8 cellular contexts compared by ENCODE assay signal in genomic region chr9:137077010-137077747, GRCh38. TPM values are rescaled to one million over a fixed set of nuclear protein-coding genes. Genes with fewer than 3 reads are reported as not detected.
A peak's percentile ranks its signal among the peaks of the same experiment; 100 is the strongest.
DNase-seq lines count a peak whose midpoint lies in the region; ATAC-seq, FAIRE-seq and TF ChIP-seq lines count a peak whose summit lies in the region.

UAP1L1 (plus strand) TSS chr9:137077517; CDS start chr9:137077533, 16 bp downstream.

- ATAC-seq in A549 (peak; percentile 62 to 67), HG03460 (IDR thresholded peaks at IDR 0.05; ENCODE audit: unreplicated experiment) (peak; percentile 55)

- peaks cover 80% of the 10 kb centered on the region for H3K27me3 Mint-ChIP-seq in brain

- peaks cover 11% of the 10 kb centered on the region for H3K4me1 ChIP-seq in A549
- H3K4me1 ChIP-seq in iPS-15b (ENCODE audit: control insufficient read depth, insufficient read depth, low read length): peaks cover 6% of the 10 kb centered on the region
- H3K4me1 ChIP-seq in sigmoid colon: peaks cover 0 to 29% (median 26%) of the 10 kb centered on the region in 4 donors

- H3K9me3 ChIP-seq in A549 (no peaks in the 10 kb centered on the region), iPS-15b (ENCODE audit: control insufficient read depth, insufficient read depth, low read length) (no peaks in the 10 kb centered on the region), sigmoid colon (no peaks in the 10 kb centered on the region)

- FAIRE-seq in A549 (lab: Jason Lieb, UNC) (no peak), GM18507 (lab: Jason Lieb, UNC) (peak; percentile 64)

- H3K4me3 Mint-ChIP-seq in brain: peak within 1 kb of the TSS; percentile 71 to 78 (median 76)

- H3K27me3 ChIP-seq in iPS-15b (ENCODE audit: control insufficient read depth, insufficient read depth, low read length) (peaks cover 19% of the 10 kb centered on the region), sigmoid colon (peaks cover 20 to 64% (median 33%) of the 10 kb centered on the region in 3 donors)

- H3K36me3 Mint-ChIP-seq in brain: peaks cover 6% of the 10 kb centered on the region

- H3K36me3 ChIP-seq in iPS-15b (ENCODE audit: control insufficient read depth, insufficient read depth, low read length): peaks cover 18% of the 10 kb centered on the region
- peaks cover 0 to 32% (median 0%) of the 10 kb centered on the region in 4 donors for H3K36me3 ChIP-seq in sigmoid colon

- H3K4me3 ChIP-seq in A549: peak within 1 kb of the TSS; percentile 66
- peak within 1 kb of the TSS; percentile 62 for H3K4me3 ChIP-seq in iPS-15b (ENCODE audit: low read depth, low read length)
- peak within 1 kb of the TSS; percentile 45 to 64 (median 58) for H3K4me3 ChIP-seq in sigmoid colon

- TF ChIP-seq EP300 in A549 (IDR thresholded peaks at IDR 0.05) (no peak), sigmoid colon (IDR thresholded peaks at IDR 0.05) (no peak)

- POLR2A ChIA-PET in A549 (lab: Yijun Ruan, JAX): interaction anchor here (1.1 kb wide), 1 partner anchor 9 kb away, joined by 4 read pairs; the partner anchor contains the start of gene MAN1B1

- peak within 1 kb of the TSS; percentile 95 for H3K4me2 ChIP-seq in A549

- TF ChIP-seq RAD21 in A549 (conservative IDR thresholded peaks at IDR 0.05 in 1 of 2, IDR thresholded peaks at IDR 0.05 in 1 of 2): no peak

- TF ChIP-seq CTCF in A549 (IDR thresholded peaks at IDR 0.05) (no peak), brain (conservative IDR thresholded peaks at IDR 0.05) (no peak), sigmoid colon (IDR thresholded peaks at IDR 0.05) (no peak)

- H3K27ac ChIP-seq in A549 (peak within 1 kb of the TSS; percentile 72 to 92), sigmoid colon (peak within 1 kb of the TSS; percentile 35 to 67 (median 38))

- CTCF ChIA-PET in A549 (lab: Yijun Ruan, JAX): interaction anchor here (1.2 to 24.0 kb wide), 7 partner anchors 9 to 159 kb away, joined by 3 to 321 read pairs (median 7); partner anchors contain the start of genes ABCA2, MAN1B1, NPDC1 and SAPCD2

- peaks cover 0 to 6% (median 2%) of the 10 kb centered on the region in 5 experiments for H3K9me3 Mint-ChIP-seq in brain

- TF ChIP-seq POLR2A in A549 (IDR thresholded peaks at IDR 0.05; ENCODE audit: low read length) (no peak), sigmoid colon (IDR thresholded peaks at IDR 0.05) (no peak)

- H3K9ac ChIP-seq in iPS-15b (ENCODE audit: low read depth, low read length): no peak within 1 kb of the TSS

- H3K4me1 Mint-ChIP-seq in brain: no peaks in the 10 kb centered on the region

- WGBS in A549 (ENCODE audit: missing lambda C conversion rate): 27% methylated on average over 20 of the region's 87 CpGs
- WGBS in sigmoid colon, 2 donors: 1 to 2% methylated on average over 86 to 87 of the region's 87 CpGs

- H3K27ac Mint-ChIP-seq in brain: no peak within 1 kb of the TSS

- DNase-seq in A549 (ENCODE audit: low read depth in 1 of 2, low spot score in 1 of 2) (peak in 1 of 2 experiments; percentile 44), GM18507 (ENCODE audit: extremely low spot score, insufficient read length, low read depth) (no peak), T-helper 1 cell (peak in 4 of 5 donors; percentile 48 to 68 (median 54)), sigmoid colon (peak; percentile 91), dedifferentiated amniotic fluid mesenchymal stem cell (ENCODE audit: extremely low spot score) (no peak)

- intact Hi-C loops in sigmoid colon (cut with DNase I): no loop called here

TF ChIP-seq in A549, 52 proteins besides CTCF, POLR2A, EP300 and RAD21:
- TF ChIP-seq CHD4 (IDR thresholded peaks at IDR 0.05; ENCODE audit: borderline replicate concordance) (no peak), BHLHE40 (IDR thresholded peaks at IDR 0.05; ENCODE audit: low read depth, low read length) (0 out of 2 replicates have a peak, but pooled peaks have one; percentile 33), HMGXB4 (CRISPR knock-in tag; IDR thresholded peaks at IDR 0.05; ENCODE audit: borderline replicate concordance) (no peak), HES2 (IDR thresholded peaks at IDR 0.05) (no peak), MAFK (IDR thresholded peaks at IDR 0.05; ENCODE audit: partially characterized antibody) (no peak), RFX5 (IDR thresholded peaks at IDR 0.05) (no peak), RNF2 (IDR thresholded peaks at IDR 0.05; ENCODE audit: borderline replicate concordance, low read depth) (no peak), BCL3 (IDR thresholded peaks at IDR 0.05) (0 out of 3 replicates have a peak, but pooled peaks have one; percentile 21), ZFP36 (IDR thresholded peaks at IDR 0.05; ENCODE audit: borderline replicate concordance, partially characterized antibody) (no peak), JUN (IDR thresholded peaks at IDR 0.05) (no peak; a peak in 1 of 5 replicates)
- TF ChIP-seq, protein P1, sequence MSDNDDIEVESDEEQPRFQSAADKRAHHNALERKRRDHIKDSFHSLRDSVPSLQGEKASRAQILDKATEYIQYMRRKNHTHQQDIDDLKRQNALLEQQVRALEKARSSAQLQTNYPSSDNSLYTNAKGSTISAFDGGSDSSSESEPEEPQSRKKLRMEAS (IDR thresholded peaks at IDR 0.05): 0 out of 2 replicates have a peak, but pooled peaks have one; percentile 12
TF ChIP-seq in A549: peak in this region for 3.

RNA-seq across cellular contexts. Expression of gene UAP1L1, which starts in this region (rescaled TPM):
- 1.2 and 1.9 TPM in 2 replicates for polyA plus RNA-seq in A549 (2011; rRNA removed)
- 2.2 and 3.0 TPM in 2 replicates for polyA plus RNA-seq in A549 (2012; cell fraction: cytosol; rRNA removed)
- 12.1 and 12.8 TPM in 2 replicates for polyA plus RNA-seq in A549 (2012; cell fraction: nucleus; rRNA removed)
- polyA plus RNA-seq in A549 (2017; fragmentation: RNase III; extraction: RNeasy Plus Mini Kit Qiagen cat#74134 plus additional on column Dnase treatment): 4.8 to 7.8 TPM (median 6.0 TPM) in 3 replicates
- polyA minus RNA-seq in A549 (2011; rRNA and poly(A)+ RNA removed): 0.95 and 1.7 TPM in 2 replicates
- 24.1 TPM for polyA plus RNA-seq in brain (ENCODE audit: insufficient read depth, low read depth, low replicate concordance)
- total RNA-seq in sigmoid colon: 1 to 10 TPM; 2.9 to 9.1 (median 4.8) TPM
- polyA plus RNA-seq in sigmoid colon: 1 to 10 TPM; 4.2 to 9.6 (median 6.0) TPM

Comparison
In these comparisons a context has a peak if more than half of its experiments do, and no peak if none do; other contexts are left out.
1. DNase-seq: peak in T-helper 1 cell (4 of 5) and sigmoid colon (single experiment); none in GM18507 (single experiment) and dedifferentiated amniotic fluid mesenchymal stem cell (single experiment).
2. Peak in every context shown above with its lines, with median percentiles within 50 percentile points of each other: H3K4me3 ChIP-seq.